In genomic region chr11:10451399-10452116, GRCh38 we compare ENCODE assay signal across 8 cellular contexts. TPM values are rescaled to one million over a fixed set of nuclear protein-coding genes. Genes with fewer than 3 reads are reported as not detected.
A peak's percentile ranks its signal among the peaks of the same experiment; 100 is the strongest.
DNase-seq lines count a peak whose midpoint lies in the region; ATAC-seq, FAIRE-seq and TF ChIP-seq lines count a peak whose summit lies in the region.

No MANE protein-coding gene starts in this region.

- ATAC-seq in GM12878 (peak; percentile 16), natural killer cell (no peak), HG02870 (IDR thresholded peaks at IDR 0.05; ENCODE audit: unreplicated experiment) (no peak)

- POLR2A ChIA-PET in Caco-2 (lab: Charles Lee) = no interaction called here
- POLR2A ChIA-PET in GM12878 (lab: Charles Lee) = interaction anchor here (0.8 to 4.3 kb wide), 5 partner anchors 9 to 35 kb away, joined by 3 to 19 read pairs (median 3); no protein-coding TSS in a partner anchor

- H3K79me2 ChIP-seq in GM12878 (ENCODE audit: control insufficient read depth, insufficient read depth, low read length) = no peaks in the 10 kb centered on the region; the same call in 1 of the 2 replicates

- intact Hi-C loops in Caco-2 (cut with micrococcal nuclease; ENCODE audit: unreplicated experiment) (loop anchor here (5.0 kb wide), 1 partner anchor 44 kb away; no protein-coding TSS in a partner anchor), GM12878 (cut with micrococcal nuclease; ENCODE audit: unreplicated experiment) (no loop called here), natural killer cell (cut with micrococcal nuclease) (loop anchor here (5.0 kb wide), 1 partner anchor 91 kb away; the partner anchor contains the start of gene RNF141)

- H3K36me3 Mint-ChIP-seq in Caco-2 (ENCODE audit: insufficient read depth, unreplicated experiment) = peaks cover 12% of the 10 kb centered on the region
- H3K36me3 Mint-ChIP-seq in natural killer cell = no peaks in the 10 kb centered on the region

- no peaks in the 10 kb centered on the region for H4K20me1 ChIP-seq in GM12878 (ENCODE audit: control insufficient read depth, insufficient read depth)

- peaks cover 23% of the 10 kb centered on the region for H3K4me1 ChIP-seq in Caco-2
- peaks cover 29% of the 10 kb centered on the region for H3K4me1 ChIP-seq in GM12878 (ENCODE audit: control insufficient read depth, insufficient read depth, low read length)

- H3K4me3 ChIP-seq in Caco-2 (ENCODE audit: low read depth, low read length) (peak overlapping the region; percentile 71), GM12878 (no peak overlapping the region; the same call in 1 of the 2 replicates)

- no peak overlapping the region for H3K27ac ChIP-seq in GM12878 (ENCODE audit: control insufficient read depth, insufficient read depth)

- peaks cover 15% of the 10 kb centered on the region for H3K4me1 Mint-ChIP-seq in Caco-2 (ENCODE audit: low read depth, unreplicated experiment)
- H3K4me1 Mint-ChIP-seq in natural killer cell = peaks cover 38 to 51% of the 10 kb centered on the region in 2 donors

- no peak for TF ChIP-seq POLR2A in GM12878 (IDR thresholded peaks at IDR 0.05; ENCODE audit: low read depth, low read length)

- no peak overlapping the region for H3K9ac ChIP-seq in GM12878 (ENCODE audit: control insufficient read depth, insufficient read depth, low read length)

- 71% methylated on average over 5 of the region's 5 CpGs for WGBS in GM12878 (ENCODE audit: insufficient coverage, insufficient replicate concordance, low lambda C conversion rate, missing lambda C conversion rate)

- TF ChIP-seq CTCF in Caco-2 (IDR thresholded peaks at IDR 0.05; ENCODE audit: insufficient read depth in 1 of 2, low read depth in 1 of 2, low read length in 1 of 2, severe bottlenecking in 1 of 2, unreplicated experiment in 1 of 2) (no peak), GM12878 (IDR thresholded peaks at IDR 0.05 in 2 of 3, conservative IDR thresholded peaks at IDR 0.05 in 1 of 3; ENCODE audit: control insufficient read depth in 2 of 3, extremely low read depth in 1 of 3, insufficient read depth in 1 of 3, low read depth in 3 of 3, low read length in 3 of 3) (no peak), natural killer cell (IDR thresholded peaks at IDR 0.05) (no peak)

- CTCF ChIA-PET in Caco-2 (lab: Charles Lee) (interaction anchor here (0.7 kb wide), 1 partner anchor 89 kb away, joined by 4 read pairs; the partner anchor contains the start of gene RNF141), GM12878 (lab: Yijun Ruan, JAX) (interaction anchor here (0.5 to 7.0 kb wide), 11 partner anchors 9 to 583 kb away, joined by 3 to 69 read pairs (median 3); no protein-coding TSS in a partner anchor)

- H3K27me3 Mint-ChIP-seq in Caco-2 (ENCODE audit: insufficient read depth, unreplicated experiment) (no peaks in the 10 kb centered on the region), natural killer cell (ENCODE audit: low read depth in 2 of 2) (peaks cover 23 to 39% of the 10 kb centered on the region in 2 donors)

- no peak for TF ChIP-seq RAD21 in GM12878 (IDR thresholded peaks at IDR 0.05; ENCODE audit: insufficient read depth, low read depth, low read length)

- no peaks in the 10 kb centered on the region for H3K36me3 ChIP-seq in Caco-2 (ENCODE audit: control insufficient read depth, insufficient read depth, low read length)
- no peaks in the 10 kb centered on the region for H3K36me3 ChIP-seq in GM12878 (ENCODE audit: control insufficient read depth in 2 of 2, insufficient read depth in 2 of 2, low read length in 1 of 2)

- no peaks in the 10 kb centered on the region for H3K27me3 ChIP-seq in Caco-2 (replicated peaks; ENCODE audit: control insufficient read depth, insufficient read depth, low read length)
- peaks cover 2 to 7% of the 10 kb centered on the region in 2 experiments; a peak in 3 of 4 replicates for H3K27me3 ChIP-seq in GM12878 (replicated peaks in 1 of 2; ENCODE audit: control insufficient read depth in 2 of 2, insufficient read depth in 2 of 2, low read length in 1 of 2)

- TF ChIP-seq EP300 in GM12878 (IDR thresholded peaks at IDR 0.05; ENCODE audit: borderline replicate concordance in 1 of 2, control insufficient read depth in 1 of 2, low read depth in 2 of 2, low read length in 2 of 2) = no peak

- BruUV-seq in Caco-2 (replicated peaks; lab: Mats Ljungman, UMichigan) (TSS peak; percentile 24), GM12878 (replicated peaks; lab: Mats Ljungman, UMichigan) (no TSS peak)

- DNase-seq in Caco-2 (no peak), NCI-H187 treated with DMSO at 0.1 percent for 48 hours (lab: John Stamatoyannopoulos, UW) (peak; percentile 89), GM12878 (ENCODE audit: low read depth, low spot score) (no peak), natural killer cell (no peak), NCI-H2029 (lab: John Stamatoyannopoulos, UW) (no peak), HCEC 1CT (no peak)
- no peak for DNase-seq in stimulated activated CD4-positive, alpha-beta T cell treated with anti-CD3 and anti-CD28 coated beads, Interleukin-2, amount 100 ng/mL, for 24 hours

- no peak for FAIRE-seq in GM12878 (lab: Jason Lieb, UNC)

- in situ Hi-C loops in GM12878 (cut with MboI) = no loop called here

- H2AFZ ChIP-seq in GM12878 (ENCODE audit: control insufficient read depth, low read depth, low read length) = no peak overlapping the region; the same call in 1 of the 2 replicates

- H3K9me3 Mint-ChIP-seq in Caco-2 (ENCODE audit: unreplicated experiment) (no peaks in the 10 kb centered on the region), natural killer cell (no peaks in the 10 kb centered on the region)

- H3K27ac Mint-ChIP-seq in Caco-2 (ENCODE audit: unreplicated experiment) (peak overlapping the region; percentile 61), natural killer cell (peak overlapping the region; percentile 23 to 66)

- H3K4me3 Mint-ChIP-seq in Caco-2 (ENCODE audit: unreplicated experiment) = peak overlapping the region; percentile 95
- H3K4me3 Mint-ChIP-seq in natural killer cell = peak overlapping the region; percentile 79

- SMC1A ChIA-PET in GM12878 (lab: Charles Lee; ENCODE audit: uncharacterized antibody, unreplicated experiment) = interaction anchor here (0.5 to 6.0 kb wide), 10 partner anchors 10 to 1469 kb away, joined by 3 to 44 read pairs (median 4); no protein-coding TSS in a partner anchor

- H3K9me3 ChIP-seq in Caco-2 (no peaks in the 10 kb centered on the region), GM12878 (replicated peaks; ENCODE audit: control insufficient read depth, insufficient read depth, low read length) (no peaks in the 10 kb centered on the region)

- RAD21 ChIA-PET in GM12878 (lab: Charles Lee; ENCODE audit: unreplicated experiment) = interaction anchor here (0.7 to 6.7 kb wide), 10 partner anchors 9 to 850 kb away, joined by 3 to 51 read pairs (median 3); partner anchors contain the start of gene CTR9

- peak overlapping the region; percentile 62 for H3K4me2 ChIP-seq in GM12878 (ENCODE audit: control insufficient read depth, insufficient read depth)

TF ChIP-seq in GM12878, 131 proteins besides CTCF, POLR2A, EP300 and RAD21 (continues in another document):
- TF ChIP-seq KDM1A (IDR thresholded peaks at IDR 0.05; ENCODE audit: borderline replicate concordance) (no peak), FOXM1 (IDR thresholded peaks at IDR 0.05; ENCODE audit: low read depth, low read length) (no peak), ATF2 (IDR thresholded peaks at IDR 0.05; ENCODE audit: low read length) (no peak), SPI1 (IDR thresholded peaks at IDR 0.05; ENCODE audit: borderline replicate concordance, insufficient read depth, low read depth, low read length) (peak; percentile 43), IKZF2 (IDR thresholded peaks at IDR 0.05) (0 out of 4 replicates have a peak, but pooled peaks of 1 of the 2 experiments have one; percentile 31), CHD1 (IDR thresholded peaks at IDR 0.05; ENCODE audit: low read depth, low read length) (no peak), MTA2 (IDR thresholded peaks at IDR 0.05; ENCODE audit: low read depth) (peak; percentile 54; the same call in 1 of the 2 replicates), SRF (IDR thresholded peaks at IDR 0.05; ENCODE audit: low read depth in 2 of 2, low read length in 2 of 2) (no peak), ZNF274 (IDR thresholded peaks at IDR 0.05; ENCODE audit: insufficient read depth, insufficient read length) (no peak), YBX1 (IDR thresholded peaks at IDR 0.05) (no peak)

RNA-seq across cellular contexts. Expression of gene AMPD3, which starts 3.5 kb away (rescaled TPM):
- total RNA-seq in Caco-2 (2022) (10.5 and 13.4 TPM in 2 replicates), GM12878 (2014; rRNA removed) (19.6 and 20.4 TPM in 2 replicates), GM12878 (2014; rRNA removed; fragmentation: Illumina TruSeq; extraction: Trizol) (11.3 TPM in 2 replicates), GM12878 (2021) (24.3 and 28.6 TPM in 2 replicates), natural killer cell (1 to 10 TPM; 5.5 to 9.2 (median 6.8) TPM)
- total RNA-seq in GM12878 (2013; cell fraction: nucleolus; rRNA removed) = 55.0 and 61.5 TPM in 2 replicates
- 7.3 TPM for polyA plus RNA-seq in GM12878 (2011; ENCODE audit: low read depth)
- polyA plus RNA-seq in GM12878 (2011; rRNA removed) (24.3 and 27.0 TPM in 2 replicates), GM12878 (2014; fragmentation: Illumina TruSeq; extraction: Trizol) (18.2 and 21.9 TPM in 2 replicates), GM12878 (2014; fragmentation: Nextera tagmentation; extraction: Ambion mirVana) (1 to 10 TPM; 5.6 to 7.8 TPM), GM12878 (2014; rRNA removed) (20.0 and 21.7 TPM in 2 replicates), GM12878 (2016; fragmentation: Nextera tagmentation; extraction: Ambion mirVana) (1 to 10 TPM; 6.6 to 7.2 TPM)
- 24.5 and 25.8 TPM in 2 replicates for polyA plus RNA-seq in GM12878 (2011; cell fraction: cytosol; rRNA removed)
- polyA plus RNA-seq in GM12878 (2011; cell fraction: nucleus; rRNA removed) = 52.4 and 66.3 TPM in 2 replicates
- 11.9 and 13.6 TPM in 2 replicates for polyA plus RNA-seq in GM12878 (2012)
- polyA minus RNA-seq in GM12878 (2011; rRNA and poly(A)+ RNA removed) = 26.6 and 34.5 TPM in 2 replicates
- polyA minus RNA-seq in GM12878 (2011; cell fraction: cytosol; rRNA and poly(A)+ RNA removed) = 9.4 and 11.4 TPM in 2 replicates
- 30.8 and 38.7 TPM in 2 replicates for polyA minus RNA-seq in GM12878 (2011; cell fraction: nucleus; rRNA and poly(A)+ RNA removed)
